In the genomic region with DNA sequence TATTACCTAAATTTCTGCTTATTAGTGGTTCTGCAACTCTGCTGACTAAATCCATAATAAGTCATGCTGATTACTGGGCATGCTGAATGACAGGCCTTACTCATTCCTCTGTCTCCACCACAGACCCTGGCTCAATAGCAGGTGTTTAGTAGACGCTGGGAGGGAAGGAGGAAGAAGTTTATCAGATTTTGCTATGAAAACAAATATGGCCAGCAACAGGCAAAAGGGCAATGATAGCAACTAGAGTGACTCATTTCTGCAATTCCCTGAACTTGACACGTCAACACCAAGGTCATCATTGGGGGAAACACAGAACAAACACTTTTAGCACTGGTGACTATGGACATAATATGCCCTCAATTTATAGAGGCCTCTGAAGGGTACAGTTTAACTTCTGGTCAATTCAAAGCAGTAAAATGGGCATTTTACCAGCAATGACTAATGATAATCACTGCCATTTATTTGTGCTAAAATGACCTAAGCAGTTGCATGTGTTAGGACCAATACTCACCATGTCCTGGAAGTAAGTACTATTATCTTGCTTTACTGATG, we compare ENCODE assay signal across 9 cellular contexts. TPM values are rescaled to one million over a fixed set of nuclear protein-coding genes. Genes with fewer than 3 reads are reported as not detected.
DNase-seq lines count a peak whose midpoint lies in the region; ATAC-seq and TF ChIP-seq lines count a peak whose summit lies in the region.
"Had no signal": no experiment of that assay in that cellular context is flagged by ENCODE, and none has a peak within 500 bp of the region (broad histone marks: within the 10 kb centered on the region; RNA-seq: fewer than 3 reads in every experiment).

No MANE protein-coding gene starts in this region.

- intact Hi-C loops in testis (cut with DNase I; ENCODE audit: low total_unique reads) = no loop called here

- H3K36me3 ChIP-seq in testis (ENCODE audit: low read depth, missing control alignments) = no peaks in the 10 kb centered on the region

- DNase-seq in MV-4-11 (lab: John Stamatoyannopoulos, UW) = peak; percentile 61
- peak; percentile 6 for DNase-seq in iris pigment epithelial cell (ENCODE audit: low read depth)
- DNase-seq in testis = no peak
- no peak for DNase-seq in SK-N-DZ (ENCODE audit: low spot score)
- DNase-seq in immature natural killer cell = no peak
- DNase-seq in HK-2 (ENCODE audit: unreplicated experiment) = no peak
- DNase-seq: hippocampal formation had no signal

- H3K4me1 ChIP-seq in testis = peaks cover 17% of the 10 kb centered on the region

- peak; percentile 71 for ATAC-seq in GM18499 (IDR thresholded peaks at IDR 0.05; ENCODE audit: insufficient read depth, unreplicated experiment)
- peak; percentile 76 for ATAC-seq in GM21576 (IDR thresholded peaks at IDR 0.05; ENCODE audit: unreplicated experiment)

- H3K27ac ChIP-seq in testis = no peak overlapping the region

- H3K36me3 Mint-ChIP-seq in immature natural killer cell = peaks cover 0 to 4% (median 0%) of the 10 kb centered on the region in 3 donors

- no peak overlapping the region for H3K4me3 Mint-ChIP-seq in immature natural killer cell

- H3K27ac Mint-ChIP-seq in immature natural killer cell = peak overlapping the region in 2 of 6 donors; percentile 38 to 41

- H3K4me1 Mint-ChIP-seq in immature natural killer cell = peaks cover 30 to 38% of the 10 kb centered on the region in 2 donors

- H3K27me3 Mint-ChIP-seq in immature natural killer cell (ENCODE audit: low read depth in 3 of 3) = peaks cover 0 to 2% (median 2%) of the 10 kb centered on the region in 3 donors

- peaks cover 0 to 3% (median 0%) of the 10 kb centered on the region in 6 donors for H3K9me3 Mint-ChIP-seq in immature natural killer cell

- no peak for TF ChIP-seq POLR2A in testis (IDR thresholded peaks at IDR 0.05)

- H3K9me3 ChIP-seq in testis = no peaks in the 10 kb centered on the region

- 50 to 74% methylated on average over 2 of the region's 2 CpGs for WGBS in testis, 2 donors

- no peak overlapping the region for H3K4me3 ChIP-seq in testis

- TF ChIP-seq CTCF in testis (IDR thresholded peaks at IDR 0.05) = no peak

- H3K27me3 ChIP-seq in testis = no peaks in the 10 kb centered on the region

RNA-seq across cellular contexts. Expression of gene TMEM163, which starts 35.2 kb away (rescaled TPM):
- total RNA-seq in testis = 10 to 100 TPM; 37.3 to 44.3 TPM
- polyA plus RNA-seq in testis (ENCODE audit: insufficient read depth, low read depth, low replicate concordance) (24.0 TPM), immature natural killer cell (1 to 10 TPM; 1.1 to 5.2 (median 2.8) TPM)
- polyA plus RNA-seq in SK-N-DZ (2014; cell fraction: cytosol; rRNA removed) = 9.7 and 13.9 TPM in 2 replicates
- 8.8 and 9.9 TPM in 2 replicates for polyA plus RNA-seq in SK-N-DZ (2014; cell fraction: nucleus; rRNA removed)

Comparison
In these comparisons a context has a peak if more than half of its experiments do, and no peak if none do; other contexts are left out.
1. DNase-seq: peak in MV-4-11 (single experiment) and iris pigment epithelial cell (single experiment); none in testis (single experiment), SK-N-DZ (single experiment), immature natural killer cell (0 of 3) and HK-2 (single experiment).